Comparison of ENCODE assay signal across 9 cellular contexts in the genomic region with DNA sequence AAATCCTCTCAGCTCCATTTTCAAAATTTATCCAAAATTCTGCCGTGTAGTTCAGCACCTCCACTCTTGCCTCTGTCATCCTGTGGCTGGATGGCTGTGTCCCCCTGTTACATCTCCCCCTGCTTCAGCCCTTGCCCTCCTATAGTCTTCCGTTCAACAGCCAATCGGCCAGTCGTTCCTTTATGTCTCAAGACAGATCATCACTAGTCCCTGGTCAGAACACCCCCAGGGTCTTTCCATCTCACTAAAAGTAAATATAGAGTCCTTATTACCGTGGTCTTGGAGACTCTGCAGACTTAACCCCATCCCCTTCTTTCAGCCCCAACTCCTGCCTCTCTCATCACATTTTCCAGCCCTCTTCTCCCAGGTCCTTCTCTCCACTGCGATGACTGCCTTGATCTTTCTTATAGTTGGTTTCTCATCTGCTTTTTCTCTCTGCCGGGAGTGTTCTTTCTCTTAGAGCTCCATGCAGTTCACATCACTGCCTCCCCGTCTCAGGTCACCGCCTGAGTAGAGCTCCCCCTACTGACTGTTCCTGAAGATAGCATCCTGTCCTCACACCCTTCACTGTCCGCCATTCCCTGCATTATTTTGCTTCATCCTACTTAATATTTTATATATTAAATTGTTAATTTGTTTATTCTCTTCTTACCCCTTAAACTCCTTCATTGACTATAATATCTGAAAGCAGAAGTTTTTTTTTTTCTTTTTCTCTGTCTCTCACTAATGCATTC.
DNase-seq lines count a peak whose midpoint lies in the region; ATAC-seq and TF ChIP-seq lines count a peak whose summit lies in the region.
"Had no signal": no experiment of that assay in that cellular context is flagged by ENCODE, and none has a peak within 500 bp of the region (broad histone marks: within the 10 kb centered on the region; RNA-seq: fewer than 3 reads in every experiment).

No MANE protein-coding gene starts in this region.

- H3K27ac ChIP-seq in RWPE1: no peak overlapping the region
- H3K27ac ChIP-seq: BLaER1 had no signal

- CTCF ChIA-PET in RWPE1 (lab: Yijun Ruan, JAX): interaction anchor here (0.7 kb wide), 1 partner anchor 179 kb away, joined by 3 read pairs; no protein-coding TSS in a partner anchor

- no peaks in the 10 kb centered on the region for H3K27me3 Mint-ChIP-seq in natural killer cell (ENCODE audit: low read depth in 2 of 2)
- H3K27me3 Mint-ChIP-seq in activated naive CD8-positive, alpha-beta T cell treated with anti-CD3 and anti-CD28 coated beads for 36 hours: no peaks in the 10 kb centered on the region

- H3K27ac Mint-ChIP-seq in natural killer cell: no peak overlapping the region
- no peak overlapping the region for H3K27ac Mint-ChIP-seq in activated naive CD8-positive, alpha-beta T cell treated with anti-CD3 and anti-CD28 coated beads for 36 hours

- peak in 2 of 3 experiments; percentile 32 to 36 for DNase-seq in NCI-H1417 (lab: John Stamatoyannopoulos, UW)
- DNase-seq in NCI-H1417 treated with DMSO at 0.1 percent for 48 hours (lab: John Stamatoyannopoulos, UW): no peak
- DNase-seq in RWPE1 (ENCODE audit: low spot score): peak; percentile 6
- peak; percentile 34 for DNase-seq in glomerular visceral epithelial cell (ENCODE audit: extremely low spot score)
- DNase-seq in natural killer cell: no peak
- DNase-seq in activated naive CD8-positive, alpha-beta T cell treated with anti-CD3 and anti-CD28 coated beads for 36 hours: no peak

- 0 out of 2 replicates have a peak, but pooled peaks have one; percentile 13 for TF ChIP-seq CTCF in RWPE1 (conservative IDR thresholded peaks at IDR 0.05; ENCODE audit: low read depth)
- no peak for TF ChIP-seq CTCF in natural killer cell (IDR thresholded peaks at IDR 0.05)

- no peaks in the 10 kb centered on the region for H3K4me1 Mint-ChIP-seq in natural killer cell
- H3K4me1 Mint-ChIP-seq in activated naive CD8-positive, alpha-beta T cell treated with anti-CD3 and anti-CD28 coated beads for 36 hours: no peaks in the 10 kb centered on the region

- intact Hi-C loops in natural killer cell (cut with micrococcal nuclease): no loop called here

- ATAC-seq in GM21390 (IDR thresholded peaks at IDR 0.05; ENCODE audit: unreplicated experiment) (peak; percentile 86), HG03469 (IDR thresholded peaks at IDR 0.05; ENCODE audit: unreplicated experiment) (peak; percentile 75), natural killer cell (no peak)

- H3K36me3 Mint-ChIP-seq in natural killer cell: no peaks in the 10 kb centered on the region
- no peaks in the 10 kb centered on the region for H3K36me3 Mint-ChIP-seq in activated naive CD8-positive, alpha-beta T cell treated with anti-CD3 and anti-CD28 coated beads for 36 hours

- H3K4me3 Mint-ChIP-seq in natural killer cell: no peak overlapping the region
- no peak overlapping the region for H3K4me3 Mint-ChIP-seq in activated naive CD8-positive, alpha-beta T cell treated with anti-CD3 and anti-CD28 coated beads for 36 hours

- POLR2A ChIA-PET in RWPE1 (lab: Yijun Ruan, JAX; ENCODE audit: low non-redundant PET): no interaction called here

- H3K9me3 Mint-ChIP-seq in natural killer cell: peaks cover 6 to 7% of the 10 kb centered on the region in 2 donors
- H3K9me3 Mint-ChIP-seq in activated naive CD8-positive, alpha-beta T cell treated with anti-CD3 and anti-CD28 coated beads for 36 hours: no peaks in the 10 kb centered on the region

Comparison
In these comparisons a context has a peak if more than half of its experiments do, and no peak if none do; other contexts are left out.
1. DNase-seq: peak in NCI-H1417 (2 of 3), RWPE1 (single experiment) and glomerular visceral epithelial cell (single experiment); none in NCI-H1417 treated with DMSO at 0.1 percent for 48 hours (single experiment), natural killer cell (single experiment) and activated naive CD8-positive, alpha-beta T cell treated with anti-CD3 and anti-CD28 coated beads for 36 hours (single experiment).
2. ATAC-seq: peak in GM21390 (single experiment) and HG03469 (single experiment); none in natural killer cell (0 of 3).